Comparison of ENCODE assay signal across 21 cellular contexts in the genomic region with DNA sequence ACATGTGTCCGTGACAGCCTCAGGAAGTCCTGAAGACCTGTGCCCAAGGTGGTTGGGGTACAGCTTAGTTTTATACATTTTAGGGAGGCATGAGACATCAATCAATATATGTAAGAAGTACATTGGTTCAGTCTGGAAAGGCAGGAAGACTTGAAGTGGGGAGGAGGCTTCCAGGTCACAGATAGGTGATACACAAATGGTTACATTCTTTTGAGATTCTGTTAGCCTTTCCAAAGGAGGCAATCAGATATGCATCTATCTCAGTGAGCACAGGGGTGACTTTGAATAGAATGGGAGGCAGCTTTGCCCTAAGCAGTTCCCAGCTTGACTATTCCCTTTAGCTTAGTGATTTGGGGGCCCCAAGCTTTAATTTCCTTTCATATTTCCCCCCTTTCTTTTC. TPM values are rescaled to one million over a fixed set of nuclear protein-coding genes. Genes with fewer than 3 reads are reported as not detected.
"Had no signal": no experiment of that assay in that cellular context is flagged by ENCODE, and none has a peak within 500 bp of the region (broad histone marks: within the 10 kb centered on the region; RNA-seq: fewer than 3 reads in every experiment).

No MANE protein-coding gene starts in this region.

RNA-seq across cellular contexts. Expression of a gene that starts 15.7 kb away (rescaled TPM):
- total RNA-seq: activated CD4-positive, alpha-beta T cell treated with anti-CD3 and anti-CD28 coated beads, Interleukin-2, amount 10 ng/mL, durations not matched to agents 24 days and 14 days; activated T-helper 1 cell treated with anti-CD3 and anti-CD28 coated beads, Interleukin-12 subunit alpha, Interleukin-12 subunit beta, Interleukin-2, Interleukin-4 antibody, amounts not matched to agents 30 ng/mL and 10 ng/mL and 1 ng/mL, durations not matched to agents 14 hours and 24 hours and 36 hours had no signal

RNA-seq across cellular contexts. Expression of a gene that starts 38.6 kb away (rescaled TPM):
- total RNA-seq: activated B cell treated with CpG ODN at 0.5 μM for 24 hours; activated CD4-positive, alpha-beta memory T cell treated with anti-CD3 and anti-CD28 coated beads for 36 hours; activated CD4-positive, alpha-beta T cell treated with anti-CD3 and anti-CD28 coated beads, Interleukin-2, amount 10 ng/mL, durations not matched to agents 24 days and 14 days; activated CD8-positive, alpha-beta memory T cell treated with anti-CD3 and anti-CD28 coated beads for 36 hours; activated CD8-positive, alpha-beta T cell treated with anti-CD3 and anti-CD28 coated beads for 36 hours; activated naive CD4-positive, alpha-beta T cell treated with anti-CD3 and anti-CD28 coated beads for 36 hours; activated naive CD4-positive, alpha-beta T cell treated with anti-CD3 and anti-CD28 coated beads, Interleukin-2, amount 50 U/mL, for 72 hours; activated naive CD8-positive, alpha-beta T cell treated with anti-CD3 and anti-CD28 coated beads for 36 hours; activated T-cell treated with anti-CD3 and anti-CD28 coated beads, Interleukin-2, amount 50 U/mL, for 4 hours; activated T-cell treated with anti-CD3 and anti-CD28 coated beads, Interleukin-2, amount 50 U/mL, for 72 hours; activated T-helper 1 cell treated with anti-CD3 and anti-CD28 coated beads, Interleukin-12 subunit alpha, Interleukin-12 subunit beta, Interleukin-2, Interleukin-4 antibody, amounts not matched to agents 30 ng/mL and 10 ng/mL and 1 ng/mL, durations not matched to agents 14 hours and 24 hours and 36 hours; activated T-helper 17 cell treated with anti-CD3 and anti-CD28 coated beads, Interleukin-2, amount 50 U/mL, for 72 hours; adrenal gland; aorta; astrocyte; body of pancreas; breast epithelium; cardiac septum; cerebellum; T-helper 1 cell treated with Interleukin-12 subunit alpha and Interleukin-12 subunit beta and Interleukin-4 antibody, amounts not matched to agents 30 ng/mL and 1 ng/mL, for 36 hours; T-helper 2 cell treated with Interferon-gamma antibody and Interleukin-4, amounts not matched to agents 100 ng/mL and 5 ng/mL, for 36 hours had no signal
- polyA plus RNA-seq: adrenal gland, aorta had no signal
